ENCODE assay signal across 1 cellular context in the genomic region with DNA sequence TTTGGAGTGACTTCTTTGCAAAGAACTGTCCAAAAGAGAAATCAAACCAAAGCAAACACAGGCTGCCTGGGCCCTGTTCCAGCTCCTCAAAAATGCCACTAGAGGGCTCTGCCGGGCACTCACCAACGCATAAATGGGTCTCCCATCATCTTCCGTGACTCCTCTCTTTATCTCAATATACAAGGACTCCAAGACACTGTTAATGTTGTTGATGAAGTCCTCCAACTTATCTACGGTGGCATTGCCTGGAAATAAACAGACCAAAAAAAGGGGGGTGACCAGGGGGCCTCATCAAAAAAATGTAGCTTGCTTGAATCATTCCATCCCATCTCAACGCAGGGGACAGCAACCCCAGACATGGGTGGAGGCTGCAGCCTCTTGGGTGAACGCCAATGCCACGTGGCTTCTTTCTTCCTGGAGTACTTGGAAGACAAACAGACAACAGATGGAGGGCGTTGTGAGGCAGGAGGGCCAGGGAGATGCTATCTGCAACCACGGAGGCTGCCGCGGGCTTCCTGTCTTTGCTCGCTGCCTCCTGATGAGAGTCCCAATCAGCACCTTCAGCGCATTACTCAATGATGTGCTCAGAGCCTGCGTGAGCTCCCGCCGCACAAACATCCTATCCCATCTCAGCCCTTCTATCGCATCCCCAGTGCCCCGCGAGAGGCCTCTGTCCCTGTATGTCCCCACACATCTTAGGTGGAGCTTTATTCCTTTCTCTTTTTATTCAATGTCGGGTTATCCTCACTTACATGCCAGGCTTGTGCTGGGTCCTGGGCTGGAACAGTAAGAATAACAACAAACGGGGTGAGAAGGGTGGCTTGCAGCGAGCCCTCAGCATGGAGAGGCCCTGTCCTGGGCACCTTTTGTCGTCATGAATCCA.
TF ChIP-seq lines count a peak whose summit lies in the region.

No MANE protein-coding gene starts in this region.

TF ChIP-seq in HepG2, 621 proteins besides CTCF, POLR2A, EP300 and RAD21 (continued from another document and continues in another):
- TF ChIP-seq, protein P1, sequence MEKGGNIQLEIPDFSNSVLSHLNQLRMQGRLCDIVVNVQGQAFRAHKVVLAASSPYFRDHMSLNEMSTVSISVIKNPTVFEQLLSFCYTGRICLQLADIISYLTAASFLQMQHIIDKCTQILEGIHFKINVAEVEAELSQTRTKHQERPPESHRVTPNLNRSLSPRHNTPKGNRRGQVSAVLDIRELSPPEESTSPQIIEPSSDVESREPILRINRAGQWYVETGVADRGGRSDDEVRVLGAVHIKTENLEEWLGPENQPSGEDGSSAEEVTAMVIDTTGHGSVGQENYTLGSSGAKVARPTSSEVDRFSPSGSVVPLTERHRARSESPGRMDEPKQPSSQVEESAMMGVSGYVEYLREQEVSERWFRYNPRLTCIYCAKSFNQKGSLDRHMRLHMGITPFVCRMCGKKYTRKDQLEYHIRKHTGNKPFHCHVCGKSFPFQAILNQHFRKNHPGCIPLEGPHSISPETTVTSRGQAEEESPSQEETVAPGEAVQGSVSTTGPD (CRISPR knock-in tag; IDR thresholded peaks at IDR 0.05), result no peak
- TF ChIP-seq SMC3 (IDR thresholded peaks at IDR 0.05; ENCODE audit: low read length) (peak; percentile 99), HOXA5 (CRISPR knock-in tag; IDR thresholded peaks at IDR 0.05) (0 out of 2 replicates have a peak, but pooled peaks have one; percentile 22), ZNF543 (CRISPR knock-in tag; IDR thresholded peaks at IDR 0.05) (no peak), IRF1 (CRISPR knock-in tag; IDR thresholded peaks at IDR 0.05; ENCODE audit: low read depth) (no peak), GATAD2A (CRISPR knock-in tag; IDR thresholded peaks at IDR 0.05) (peak; percentile 50; the same call in 1 of the 2 replicates), PHF8 (CRISPR knock-in tag; IDR thresholded peaks at IDR 0.05) (no peak), NFKB2 (CRISPR knock-in tag; IDR thresholded peaks at IDR 0.05; ENCODE audit: borderline replicate concordance) (0 out of 2 replicates have a peak, but pooled peaks have one; percentile 52), RAD51 (IDR thresholded peaks at IDR 0.05; ENCODE audit: borderline replicate concordance) (no peak), FOXP4 (CRISPR knock-in tag; IDR thresholded peaks at IDR 0.05) (no peak), HNF1B (CRISPR knock-in tag; IDR thresholded peaks at IDR 0.05) (0 out of 2 replicates have a peak, but pooled peaks have one; percentile 19), CBX1 (IDR thresholded peaks at IDR 0.05; ENCODE audit: low read depth) (no peak), ZNF800 (CRISPR knock-in tag; IDR thresholded peaks at IDR 0.05) (0 out of 2 replicates have a peak, but pooled peaks have one; percentile 34), CHD4 (IDR thresholded peaks at IDR 0.05; ENCODE audit: borderline replicate concordance, low read length) (no peak), SRSF1 (optimal IDR thresholded peaks at IDR 0.05; ENCODE audit: low read depth, low read length) (no peak), STAG1 (CRISPR knock-in tag; IDR thresholded peaks at IDR 0.05) (peak; percentile 94), XRCC5 (optimal IDR thresholded peaks at IDR 0.05; ENCODE audit: low read length) (peak; percentile 69), CEBPG (CRISPR knock-in tag; IDR thresholded peaks at IDR 0.05) (no peak), FOSL2 (CRISPR knock-in tag; IDR thresholded peaks at IDR 0.05) (peak; percentile 21; the same call in 1 of the 2 replicates), ZNF501 (CRISPR knock-in tag; IDR thresholded peaks at IDR 0.05) (0 out of 2 replicates have a peak, but pooled peaks have one; percentile 30), AGO2 (optimal IDR thresholded peaks at IDR 0.05; ENCODE audit: low read depth, low read length) (no peak), GFI1 (CRISPR knock-in tag; IDR thresholded peaks at IDR 0.05; ENCODE audit: borderline replicate concordance) (peak; percentile 80), BCL6 (CRISPR knock-in tag; IDR thresholded peaks at IDR 0.05) (no peak), ELF3 (CRISPR knock-in tag; IDR thresholded peaks at IDR 0.05) (peak; percentile 26; the same call in 1 of the 2 replicates), NPAS2 (CRISPR knock-in tag; IDR thresholded peaks at IDR 0.05; ENCODE audit: borderline replicate concordance) (no peak)
- TF ChIP-seq, protein P2, sequence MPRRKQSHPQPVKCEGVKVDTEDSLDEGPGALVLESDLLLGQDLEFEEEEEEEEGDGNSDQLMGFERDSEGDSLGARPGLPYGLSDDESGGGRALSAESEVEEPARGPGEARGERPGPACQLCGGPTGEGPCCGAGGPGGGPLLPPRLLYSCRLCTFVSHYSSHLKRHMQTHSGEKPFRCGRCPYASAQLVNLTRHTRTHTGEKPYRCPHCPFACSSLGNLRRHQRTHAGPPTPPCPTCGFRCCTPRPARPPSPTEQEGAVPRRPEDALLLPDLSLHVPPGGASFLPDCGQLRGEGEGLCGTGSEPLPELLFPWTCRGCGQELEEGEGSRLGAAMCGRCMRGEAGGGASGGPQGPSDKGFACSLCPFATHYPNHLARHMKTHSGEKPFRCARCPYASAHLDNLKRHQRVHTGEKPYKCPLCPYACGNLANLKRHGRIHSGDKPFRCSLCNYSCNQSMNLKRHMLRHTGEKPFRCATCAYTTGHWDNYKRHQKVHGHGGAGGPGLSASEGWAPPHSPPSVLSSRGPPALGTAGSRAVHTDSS (CRISPR knock-in tag; conservative IDR thresholded peaks at IDR 0.05), result 0 out of 2 replicates have a peak, but pooled peaks have one; percentile 62
- TF ChIP-seq, protein P3, sequence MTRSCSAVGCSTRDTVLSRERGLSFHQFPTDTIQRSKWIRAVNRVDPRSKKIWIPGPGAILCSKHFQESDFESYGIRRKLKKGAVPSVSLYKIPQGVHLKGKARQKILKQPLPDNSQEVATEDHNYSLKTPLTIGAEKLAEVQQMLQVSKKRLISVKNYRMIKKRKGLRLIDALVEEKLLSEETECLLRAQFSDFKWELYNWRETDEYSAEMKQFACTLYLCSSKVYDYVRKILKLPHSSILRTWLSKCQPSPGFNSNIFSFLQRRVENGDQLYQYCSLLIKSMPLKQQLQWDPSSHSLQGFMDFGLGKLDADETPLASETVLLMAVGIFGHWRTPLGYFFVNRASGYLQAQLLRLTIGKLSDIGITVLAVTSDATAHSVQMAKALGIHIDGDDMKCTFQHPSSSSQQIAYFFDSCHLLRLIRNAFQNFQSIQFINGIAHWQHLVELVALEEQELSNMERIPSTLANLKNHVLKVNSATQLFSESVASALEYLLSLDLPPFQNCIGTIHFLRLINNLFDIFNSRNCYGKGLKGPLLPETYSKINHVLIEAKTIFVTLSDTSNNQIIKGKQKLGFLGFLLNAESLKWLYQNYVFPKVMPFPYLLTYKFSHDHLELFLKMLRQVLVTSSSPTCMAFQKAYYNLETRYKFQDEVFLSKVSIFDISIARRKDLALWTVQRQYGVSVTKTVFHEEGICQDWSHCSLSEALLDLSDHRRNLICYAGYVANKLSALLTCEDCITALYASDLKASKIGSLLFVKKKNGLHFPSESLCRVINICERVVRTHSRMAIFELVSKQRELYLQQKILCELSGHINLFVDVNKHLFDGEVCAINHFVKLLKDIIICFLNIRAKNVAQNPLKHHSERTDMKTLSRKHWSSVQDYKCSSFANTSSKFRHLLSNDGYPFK (CRISPR knock-in tag; IDR thresholded peaks at IDR 0.05; ENCODE audit: borderline replicate concordance), result 0 out of 2 replicates have a peak, but pooled peaks have one; percentile 25
- TF ChIP-seq, protein P4, sequence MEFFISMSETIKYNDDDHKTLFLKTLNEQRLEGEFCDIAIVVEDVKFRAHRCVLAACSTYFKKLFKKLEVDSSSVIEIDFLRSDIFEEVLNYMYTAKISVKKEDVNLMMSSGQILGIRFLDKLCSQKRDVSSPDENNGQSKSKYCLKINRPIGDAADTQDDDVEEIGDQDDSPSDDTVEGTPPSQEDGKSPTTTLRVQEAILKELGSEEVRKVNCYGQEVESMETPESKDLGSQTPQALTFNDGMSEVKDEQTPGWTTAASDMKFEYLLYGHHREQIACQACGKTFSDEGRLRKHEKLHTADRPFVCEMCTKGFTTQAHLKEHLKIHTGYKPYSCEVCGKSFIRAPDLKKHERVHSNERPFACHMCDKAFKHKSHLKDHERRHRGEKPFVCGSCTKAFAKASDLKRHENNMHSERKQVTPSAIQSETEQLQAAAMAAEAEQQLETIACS (CRISPR knock-in tag; IDR thresholded peaks at IDR 0.05), result no peak
